8 cellular contexts compared by ENCODE assay signal in genomic region chr4:169619518-169619957, GRCh38. TPM values are rescaled to one million over a fixed set of nuclear protein-coding genes. Genes with fewer than 3 reads are reported as not detected.
DNase-seq lines count a peak whose midpoint lies in the region; ATAC-seq and TF ChIP-seq lines count a peak whose summit lies in the region.

No MANE protein-coding gene starts in this region.

- H3K27me3 ChIP-seq in mucosa of stomach (ENCODE audit: control insufficient read depth, insufficient read depth, low read length) (no peaks in the 10 kb centered on the region), transverse colon (no peaks in the 10 kb centered on the region)

- peak overlapping the region; percentile 92 to 97 (median 96) for H3K27ac ChIP-seq in transverse colon

- TF ChIP-seq EP300 in transverse colon (IDR thresholded peaks at IDR 0.05; ENCODE audit: low read depth): no peak

- peak overlapping the region; percentile 95 for H3K9ac ChIP-seq in mucosa of stomach (ENCODE audit: low read length)

- peak; percentile 42 for ATAC-seq in HG03342 (IDR thresholded peaks at IDR 0.05; ENCODE audit: unreplicated experiment)

- peak; percentile 12 for TF ChIP-seq POLR2A in GM19099 (IDR thresholded peaks at IDR 0.05; ENCODE audit: extremely low read depth, insufficient read length, low read depth)
- no peak for TF ChIP-seq POLR2A in erythroblast (IDR thresholded peaks at IDR 0.05; ENCODE audit: low read length)
- TF ChIP-seq POLR2A in transverse colon (IDR thresholded peaks at IDR 0.05): no peak

- DNase-seq in CD1c-positive myeloid dendritic cell (ENCODE audit: extremely low spot score) (peak; percentile 52), NCI-H82 treated with DMSO at 0.1 percent for 48 hours (lab: John Stamatoyannopoulos, UW; ENCODE audit: unreplicated experiment) (peak; percentile 31), activated T-cell treated with anti-CD3 and anti-CD28 coated beads for 1 hour (ENCODE audit: low read depth) (peak; percentile 23), erythroblast (lab: John Stamatoyannopoulos, UW) (peak; percentile 77 to 83), transverse colon (peak; percentile 74)

- WGBS in transverse colon (ENCODE audit: low coverage in 1 of 2), 2 donors: 1 to 2% methylated on average over 6 to 12 of the region's 12 CpGs

- peak; percentile 48 to 81 (median 55) for TF ChIP-seq CTCF in transverse colon (IDR thresholded peaks at IDR 0.05)

- intact Hi-C loops in transverse colon (cut with DNase I; ENCODE audit: low total_unique reads): loop anchor here (10.0 kb wide), 1 partner anchor 135 kb away; the partner anchor contains the start of gene HPF1

- H3K9me3 ChIP-seq in mucosa of stomach (ENCODE audit: control insufficient read depth, low read length) (no peaks in the 10 kb centered on the region), transverse colon (no peaks in the 10 kb centered on the region)

- in situ Hi-C loops in transverse colon (cut with MboI; ENCODE audit: low pct_ligation_motif_present in 1 of 4, low pct_unique_long_range_greater_than_20kb in 1 of 4, low sequenced_read_pairs in 3 of 4): loop anchor here (10.0 to 25.0 kb wide), 4 partner anchors 45 to 418 kb away; partner anchors contain the start of genes HPF1 (in 3 of the 4) and MFAP3L (in 2 of the 4)

- H3K4me3 ChIP-seq in mucosa of stomach (ENCODE audit: low read length) (peak overlapping the region; percentile 95), transverse colon (peak overlapping the region; percentile 57 to 69 (median 61))

- H3K36me3 ChIP-seq in mucosa of stomach (ENCODE audit: control insufficient read depth, insufficient read depth, low read length) (no peaks in the 10 kb centered on the region), transverse colon (no peaks in the 10 kb centered on the region)

- H3K4me1 ChIP-seq in mucosa of stomach (ENCODE audit: control insufficient read depth, insufficient read depth, low read length): no peaks in the 10 kb centered on the region
- H3K4me1 ChIP-seq in transverse colon: peaks cover 4 to 38% (median 27%) of the 10 kb centered on the region in 4 donors

RNA-seq across cellular contexts. Expression of gene CLCN3, which starts 0.8 kb away (rescaled TPM):
- total RNA-seq in transverse colon: 10 to 100 TPM; 46.8 to 91.1 (median 69.3) TPM

RNA-seq across cellular contexts. Expression of gene NEK1, which starts 7.2 kb away (rescaled TPM):
- total RNA-seq in transverse colon: 10 to 100 TPM in 2 of 4 donors, 1 to 10 TPM in 2; 7.6 to 14.9 (median 10.2) TPM

Comparison
In these comparisons a context has a peak if more than half of its experiments do, and no peak if none do; other contexts are left out.
1. Peak in every context shown above with its lines: DNase-seq, ATAC-seq, H3K4me3 ChIP-seq and H3K27ac ChIP-seq.
2. DNase-seq: peak in every context shown above with its lines; median percentile 80 in erythroblast; 74 in transverse colon; 52 in CD1c-positive myeloid dendritic cell; 31 in NCI-H82 treated with DMSO at 0.1 percent for 48 hours; 23 in activated T-cell treated with anti-CD3 and anti-CD28 coated beads for 1 hour.